In genomic region chr17:72381597-72382397, GRCh38 we compare ENCODE assay signal across 15 cellular contexts.
DNase-seq lines count a peak whose midpoint lies in the region; ATAC-seq and TF ChIP-seq lines count a peak whose summit lies in the region.
"Had no signal": no experiment of that assay in that cellular context is flagged by ENCODE, and none has a peak within 500 bp of the region (broad histone marks: within the 10 kb centered on the region; RNA-seq: fewer than 3 reads in every experiment).

No MANE protein-coding gene starts in this region.

- no peaks in the 10 kb centered on the region for H3K36me3 ChIP-seq in HEK293 (ENCODE audit: control insufficient read depth in 2 of 2, insufficient read depth in 1 of 2, low read length in 2 of 2)
- H3K36me3 ChIP-seq: ovary, upper lobe of left lung had no signal

- peaks cover 25% of the 10 kb centered on the region for H3K4me1 ChIP-seq in HEK293 (ENCODE audit: control insufficient read depth, insufficient read depth, low read length)

- H3K4me3 Mint-ChIP-seq in mesothelial cell of epicardium = no peak overlapping the region

- H3K27me3 Mint-ChIP-seq in mesothelial cell of epicardium (ENCODE audit: low read depth) = no peaks in the 10 kb centered on the region

- no peak overlapping the region for H3K4me3 ChIP-seq in HEK293 (ENCODE audit: low read depth, low read length)
- H3K4me3 ChIP-seq: lung, ovary, upper lobe of left lung had no signal

- peaks cover 60% of the 10 kb centered on the region for H3K4me1 Mint-ChIP-seq in mesothelial cell of epicardium

- ATAC-seq in GM18519 (IDR thresholded peaks at IDR 0.05; ENCODE audit: low FRiP score, unreplicated experiment) (no peak), HG02763 (IDR thresholded peaks at IDR 0.05; ENCODE audit: unreplicated experiment) (no peak)

- no peaks in the 10 kb centered on the region for H3K9me3 ChIP-seq in HEK293 (ENCODE audit: control insufficient read depth, insufficient read depth, low read depth, low read length)
- H3K9me3 ChIP-seq: ovary, upper lobe of left lung had no signal

- no peaks in the 10 kb centered on the region for H3K9me3 Mint-ChIP-seq in mesothelial cell of epicardium

- POLR2A ChIA-PET in HEK293 (lab: Yijun Ruan, JAX) = interaction anchor here (1.1 to 2.0 kb wide), 2 partner anchors 43 to 261 kb away, joined by 4 to 10 read pairs; partner anchors contain the start of gene SOX9

- TF ChIP-seq CTCF in HEK293 (tag by site-specific recombination; IDR thresholded peaks at IDR 0.05) (no peak), mesothelial cell of epicardium (IDR thresholded peaks at IDR 0.05; ENCODE audit: unreplicated experiment) (no peak)

- CTCF ChIA-PET in HEK293 (lab: Yijun Ruan, JAX) = interaction anchor here (0.7 to 0.9 kb wide), 2 partner anchors 45 to 51 kb away, joined by 3 read pairs; no protein-coding TSS in a partner anchor

- H3K36me3 Mint-ChIP-seq in mesothelial cell of epicardium = no peaks in the 10 kb centered on the region

- peak overlapping the region; percentile 72 for H3K27ac ChIP-seq in HEK293 (ENCODE audit: extremely low read depth, low read depth, low read length)
- H3K27ac ChIP-seq: ovary, upper lobe of left lung, VCaP had no signal

- DNase-seq in NCI-H1436 (lab: John Stamatoyannopoulos, UW) (peak; percentile 88), NCI-H748 treated with DMSO at 0.1 percent for 48 hours (lab: John Stamatoyannopoulos, UW) (peak; percentile 53), mesothelial cell of epicardium (ENCODE audit: low spot score in 2 of 2, unreplicated experiment in 2 of 2) (no peak), anterior cingulate cortex (lab: John Stamatoyannopoulos, UW) (no peak), hippocampal formation (lab: John Stamatoyannopoulos, UW) (no peak)
- DNase-seq: erythroblast; NCI-H446; ovary; stimulated activated CD4-positive, alpha-beta T cell treated with anti-CD3 and anti-CD28 coated beads, Interleukin-15, amount 100 ng/mL, for 24 hours; upper lobe of left lung had no signal

- H3K27ac Mint-ChIP-seq in mesothelial cell of epicardium = peak overlapping the region; percentile 44

TF ChIP-seq in HEK293, 187 proteins besides CTCF, POLR2A, EP300 and RAD21 (continues in another document):
- TF ChIP-seq ZNF148 (tag by site-specific recombination; IDR thresholded peaks at IDR 0.05; ENCODE audit: borderline replicate concordance) = no peak
- no peak for TF ChIP-seq ZNF654 (tag by site-specific recombination; IDR thresholded peaks at IDR 0.05; ENCODE audit: low read depth)
- TF ChIP-seq ZBTB17 (tag by site-specific recombination; IDR thresholded peaks at IDR 0.05) = peak; percentile 84
- no peak for TF ChIP-seq ZNF140 (tag by site-specific recombination; IDR thresholded peaks at IDR 0.05)
- peak; percentile 45 for TF ChIP-seq ZBTB11 (tag by site-specific recombination; conservative IDR thresholded peaks at IDR 0.05; ENCODE audit: low read depth)
- TF ChIP-seq SP7 (tag by site-specific recombination; IDR thresholded peaks at IDR 0.05) = peak; percentile 69
- TF ChIP-seq ZIC2 (tag by site-specific recombination; IDR thresholded peaks at IDR 0.05) = peak; percentile 93
- TF ChIP-seq ZNF366 (tag by site-specific recombination; conservative IDR thresholded peaks at IDR 0.05) = peak; percentile 71
- TF ChIP-seq ZNF561 (tag by site-specific recombination; IDR thresholded peaks at IDR 0.05; ENCODE audit: borderline replicate concordance) = peak; percentile 69; the same call in 1 of the 2 replicates
- TF ChIP-seq PBX3 (CRISPR knock-in tag; IDR thresholded peaks at IDR 0.05) = no peak
- TF ChIP-seq ZBTB49 (tag by site-specific recombination; IDR thresholded peaks at IDR 0.05; ENCODE audit: low read depth) = no peak
- peak; percentile 92 for TF ChIP-seq ZNF341 (tag by site-specific recombination; IDR thresholded peaks at IDR 0.05; ENCODE audit: low read depth)
- peak; percentile 94 for TF ChIP-seq GLIS1 (tag by site-specific recombination; IDR thresholded peaks at IDR 0.05)
- TF ChIP-seq ZNF248 (tag by site-specific recombination; IDR thresholded peaks at IDR 0.05) = no peak
- TF ChIP-seq ZNF132 (tag by site-specific recombination; IDR thresholded peaks at IDR 0.05; ENCODE audit: borderline replicate concordance) = no peak
- no peak for TF ChIP-seq REPIN1 (tag by site-specific recombination; IDR thresholded peaks at IDR 0.05; ENCODE audit: low read depth)
- TF ChIP-seq ZNF394 (tag by site-specific recombination; IDR thresholded peaks at IDR 0.05; ENCODE audit: borderline replicate concordance) = no peak
- no peak for TF ChIP-seq ZSCAN18 (tag by site-specific recombination; IDR thresholded peaks at IDR 0.05)

Comparison
In these comparisons a context has a peak if more than half of its experiments do, and no peak if none do; other contexts are left out.
1. DNase-seq: peak in NCI-H1436 (single experiment) and NCI-H748 treated with DMSO at 0.1 percent for 48 hours (single experiment); none in mesothelial cell of epicardium (0 of 2), anterior cingulate cortex (0 of 58) and hippocampal formation (0 of 2).